In the genomic region with DNA sequence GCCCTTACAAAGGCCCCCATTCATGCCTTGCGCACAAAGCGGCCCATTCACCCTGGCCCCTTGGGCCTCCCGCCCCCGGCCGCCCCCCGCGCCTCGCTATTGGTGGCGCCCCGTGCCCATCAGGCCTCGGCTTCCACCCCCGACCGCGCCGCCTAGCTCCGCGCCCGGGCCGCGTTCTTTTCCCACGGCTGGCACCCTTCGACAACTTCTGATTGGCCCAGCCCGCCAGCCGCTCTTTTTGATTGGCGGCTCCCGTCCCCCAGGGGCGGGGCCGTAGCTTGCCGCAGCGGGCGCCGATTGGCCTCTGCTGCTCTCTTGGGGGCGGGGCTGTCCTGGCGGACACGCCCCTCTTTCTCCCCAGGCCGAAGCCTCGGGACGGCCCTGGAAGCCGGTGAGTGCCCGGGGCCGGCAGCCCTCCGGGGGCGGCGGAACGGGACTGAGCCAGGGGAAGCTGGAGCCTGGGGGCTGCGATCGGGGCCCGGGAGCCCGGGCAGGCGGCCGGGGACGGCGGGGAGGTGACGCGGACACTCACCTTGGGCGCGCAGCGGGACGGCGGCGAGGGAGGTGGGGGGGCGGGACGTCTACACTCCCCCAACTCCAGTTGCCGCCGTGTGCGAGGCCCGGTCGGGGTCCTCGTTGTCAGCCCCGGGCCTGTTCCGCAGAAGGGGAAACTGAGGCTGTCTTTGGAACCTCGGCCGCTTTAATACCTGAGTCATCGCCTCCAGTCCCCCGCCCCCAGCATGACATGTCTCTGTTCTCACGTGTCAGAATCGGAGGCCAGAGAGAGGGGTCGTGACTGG, we compare ENCODE assay signal across 8 cellular contexts. TPM values are rescaled to one million over a fixed set of nuclear protein-coding genes. Genes with fewer than 3 reads are reported as not detected.
DNase-seq lines count a peak whose midpoint lies in the region; ATAC-seq, FAIRE-seq and TF ChIP-seq lines count a peak whose summit lies in the region.

A gene (plus strand): TSS at position 342 of the 800 bp plus-strand sequence. CDS start 6,744 bp downstream, outside the sequence.

- peak; percentile 43 for FAIRE-seq in A549 (lab: Jason Lieb, UNC)
- FAIRE-seq in pancreas (lab: Jason Lieb, UNC) = no peak
- FAIRE-seq in GM19239 (lab: Jason Lieb, UNC) = no peak

- H3K9me3 Mint-ChIP-seq in WTC11 = no peaks in the 10 kb centered on the region

- H3K4me2 ChIP-seq in A549 = peak within 1 kb of the TSS; percentile 78

- peaks cover 13% of the 10 kb centered on the region for H3K4me1 Mint-ChIP-seq in WTC11

- TF ChIP-seq CTCF in A549 (IDR thresholded peaks at IDR 0.05) (no peak), WTC11 (IDR thresholded peaks at IDR 0.05) (no peak), left ventricle myocardium inferior (IDR thresholded peaks at IDR 0.05; ENCODE audit: borderline replicate concordance) (no peak), pancreas (IDR thresholded peaks at IDR 0.05) (no peak)

- peak; percentile 85 to 97 for ATAC-seq in A549
- ATAC-seq in WTC11 = peak; percentile 71
- peak; percentile 83 to 92 (median 88) for ATAC-seq in pancreas
- ATAC-seq in GM18858 (IDR thresholded peaks at IDR 0.05; ENCODE audit: unreplicated experiment) = no peak

- no peak for TF ChIP-seq EP300 in A549 (IDR thresholded peaks at IDR 0.05)

- peaks cover 46% of the 10 kb centered on the region for H3K27me3 Mint-ChIP-seq in WTC11 (ENCODE audit: low read depth)

- no peak within 1 kb of the TSS for H3K27ac Mint-ChIP-seq in WTC11

- 3% methylated on average over 41 of the region's 78 CpGs for WGBS in A549 (ENCODE audit: missing lambda C conversion rate)
- 1 to 2% methylated on average over 67 to 78 of the region's 78 CpGs for WGBS in pancreas, 2 donors

- H3K4me1 ChIP-seq in A549 (0 out of 3 replicates have a peak, but pooled peaks cover 3% of the 10 kb centered on the region), left ventricle myocardium inferior (peaks cover 52% of the 10 kb centered on the region), pancreas (peaks cover 5 to 18% (median 6%) of the 10 kb centered on the region in 3 donors)
- H3K4me1 ChIP-seq in effector memory CD4-positive, alpha-beta T cell (ENCODE audit: control insufficient read depth, insufficient read depth, low read length, poor library complexity, severe bottlenecking) = peaks cover 6% of the 10 kb centered on the region

- H3K27me3 ChIP-seq in left ventricle myocardium inferior (ENCODE audit: low read depth) (peaks cover 61% of the 10 kb centered on the region), pancreas (no peaks in the 10 kb centered on the region)
- H3K27me3 ChIP-seq in effector memory CD4-positive, alpha-beta T cell (replicated peaks; ENCODE audit: control insufficient read depth, insufficient read depth, low read length, poor library complexity, severe bottlenecking) = peaks cover 29% of the 10 kb centered on the region

- H3K4me3 Mint-ChIP-seq in WTC11 = peak within 1 kb of the TSS; percentile 65

- peak; percentile 95 to 99 for DNase-seq in A549 (ENCODE audit: low read depth in 1 of 2, low spot score in 1 of 2)
- DNase-seq in HuH-7 (ENCODE audit: low spot score) = peak; percentile 90
- peak; percentile 96 for DNase-seq in WTC11 (ENCODE audit: low spot score)
- DNase-seq in left ventricle myocardium inferior = peak; percentile 87
- peak; percentile 94 to 98 (median 97) for DNase-seq in pancreas
- no peak for DNase-seq in GM19239 (ENCODE audit: insufficient read length, low spot score)
- DNase-seq in effector memory CD4-positive, alpha-beta T cell = no peak

- H3K36me3 ChIP-seq in left ventricle myocardium inferior = no peaks in the 10 kb centered on the region
- no peaks in the 10 kb centered on the region for H3K36me3 ChIP-seq in pancreas
- H3K36me3 ChIP-seq in effector memory CD4-positive, alpha-beta T cell (ENCODE audit: control insufficient read depth, insufficient read depth, low read length) = no peaks in the 10 kb centered on the region

- H3K27ac ChIP-seq in A549 (peak within 1 kb of the TSS; percentile 49 to 81), left ventricle myocardium inferior (replicated peaks) (peak within 1 kb of the TSS; percentile 91), pancreas (peak within 1 kb of the TSS; percentile 67 to 78 (median 71))
- no peak within 1 kb of the TSS for H3K27ac ChIP-seq in effector memory CD4-positive, alpha-beta T cell (ENCODE audit: insufficient read depth, low read length, poor library complexity, severe bottlenecking)

- H3K9me3 ChIP-seq in A549 (no peaks in the 10 kb centered on the region), left ventricle myocardium inferior (replicated peaks) (no peaks in the 10 kb centered on the region), pancreas (no peaks in the 10 kb centered on the region)
- H3K9me3 ChIP-seq in effector memory CD4-positive, alpha-beta T cell (ENCODE audit: control insufficient read depth, low read length) = no peaks in the 10 kb centered on the region

- POLR2A ChIA-PET in A549 (lab: Yijun Ruan, JAX) = interaction anchor here (0.6 to 1.0 kb wide), 2 partner anchors 12 to 130 kb away, joined by 3 to 4 read pairs; no protein-coding TSS in a partner anchor
- POLR2A ChIA-PET in WTC11 (lab: Charles Lee) = interaction anchor here (0.7 to 1.0 kb wide), 3 partner anchors 27 to 126 kb away, joined by 3 read pairs; a partner anchor contains a TSS

- intact Hi-C loops in left ventricle myocardium inferior (cut with micrococcal nuclease) (no loop called here), pancreas (cut with DNase I) (no loop called here)

- CTCF ChIA-PET in A549 (lab: Yijun Ruan, JAX) = interaction anchor here (2.5 kb wide), 1 partner anchor 56 kb away, joined by 10 read pairs; no protein-coding TSS in a partner anchor
- CTCF ChIA-PET in WTC11 (lab: Charles Lee) = interaction anchor here (0.7 to 1.9 kb wide), 10 partner anchors 25 to 500 kb away, joined by 3 to 16 read pairs (median 4); a partner anchor contains a TSS

- H3K4me3 ChIP-seq in A549 (peak within 1 kb of the TSS; percentile 53), left ventricle myocardium inferior (peak within 1 kb of the TSS; percentile 75), pancreas (peak within 1 kb of the TSS; percentile 41 to 60 (median 49))
- H3K4me3 ChIP-seq in effector memory CD4-positive, alpha-beta T cell (ENCODE audit: insufficient read depth, low read depth, low read length, poor library complexity, severe bottlenecking) = no peak within 1 kb of the TSS

- TF ChIP-seq POLR2A in A549 (IDR thresholded peaks at IDR 0.05; ENCODE audit: low read length) = peak; percentile 34

- TF ChIP-seq RAD21 in A549 (conservative IDR thresholded peaks at IDR 0.05 in 1 of 2, IDR thresholded peaks at IDR 0.05 in 1 of 2) = no peak

- H3K36me3 Mint-ChIP-seq in WTC11 = no peaks in the 10 kb centered on the region

TF ChIP-seq in A549, 52 proteins besides CTCF, POLR2A, EP300 and RAD21 (continues in another document):
- TF ChIP-seq, protein P1, sequence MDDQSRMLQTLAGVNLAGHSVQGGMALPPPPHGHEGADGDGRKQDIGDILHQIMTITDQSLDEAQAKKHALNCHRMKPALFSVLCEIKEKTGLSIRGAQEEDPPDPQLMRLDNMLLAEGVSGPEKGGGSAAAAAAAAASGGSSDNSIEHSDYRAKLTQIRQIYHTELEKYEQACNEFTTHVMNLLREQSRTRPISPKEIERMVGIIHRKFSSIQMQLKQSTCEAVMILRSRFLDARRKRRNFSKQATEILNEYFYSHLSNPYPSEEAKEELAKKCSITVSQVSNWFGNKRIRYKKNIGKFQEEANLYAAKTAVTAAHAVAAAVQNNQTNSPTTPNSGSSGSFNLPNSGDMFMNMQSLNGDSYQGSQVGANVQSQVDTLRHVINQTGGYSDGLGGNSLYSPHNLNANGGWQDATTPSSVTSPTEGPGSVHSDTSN (IDR thresholded peaks at IDR 0.05) = peak; percentile 97
- TF ChIP-seq, protein P2, sequence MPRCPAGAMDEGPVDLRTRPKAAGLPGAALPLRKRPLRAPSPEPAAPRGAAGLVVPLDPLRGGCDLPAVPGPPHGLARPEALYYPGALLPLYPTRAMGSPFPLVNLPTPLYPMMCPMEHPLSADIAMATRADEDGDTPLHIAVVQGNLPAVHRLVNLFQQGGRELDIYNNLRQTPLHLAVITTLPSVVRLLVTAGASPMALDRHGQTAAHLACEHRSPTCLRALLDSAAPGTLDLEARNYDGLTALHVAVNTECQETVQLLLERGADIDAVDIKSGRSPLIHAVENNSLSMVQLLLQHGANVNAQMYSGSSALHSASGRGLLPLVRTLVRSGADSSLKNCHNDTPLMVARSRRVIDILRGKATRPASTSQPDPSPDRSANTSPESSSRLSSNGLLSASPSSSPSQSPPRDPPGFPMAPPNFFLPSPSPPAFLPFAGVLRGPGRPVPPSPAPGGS (IDR thresholded peaks at IDR 0.05) = no peak
- no peak for TF ChIP-seq NFE2L2 (conservative IDR thresholded peaks at IDR 0.05; ENCODE audit: low read length)

TF ChIP-seq in WTC11, 78 proteins besides CTCF, POLR2A, EP300 and RAD21 (continues in another document):
- no peak for TF ChIP-seq GTF2I (CRISPR knock-in tag; conservative IDR thresholded peaks at IDR 0.05)

RNA-seq across cellular contexts. Expression of the gene that starts here (rescaled TPM):
- 4.0 and 4.8 TPM in 2 replicates for polyA plus RNA-seq in A549 (2011; rRNA removed)
- 7.2 and 7.8 TPM in 2 replicates for polyA plus RNA-seq in A549 (2012; cell fraction: cytosol; rRNA removed)
- 14.6 and 16.2 TPM in 2 replicates for polyA plus RNA-seq in A549 (2012; cell fraction: nucleus; rRNA removed)
- polyA plus RNA-seq in A549 (2017; fragmentation: RNase III; extraction: RNeasy Plus Mini Kit Qiagen cat#74134 plus additional on column Dnase treatment) = 6.4 to 7.0 TPM (median 6.5 TPM) in 3 replicates
- 12.5 and 18.2 TPM in 2 replicates for polyA minus RNA-seq in A549 (2011; rRNA and poly(A)+ RNA removed)
- total RNA-seq in WTC11 (2021) = 25.8 to 33.5 TPM (median 31.2 TPM) in 3 replicates
- total RNA-seq in left ventricle myocardium inferior = 115 TPM
- 10 to 100 TPM; 30.7 to 75.7 (median 34.4) TPM for total RNA-seq in pancreas
- 10 to 100 TPM; 21.4 to 74.4 TPM for polyA plus RNA-seq in pancreas

Comparison
In these comparisons a context has a peak if more than half of its experiments do, and no peak if none do; other contexts are left out.
1. DNase-seq: peak in A549 (2 of 2), HuH-7 (single experiment), WTC11 (single experiment), left ventricle myocardium inferior (single experiment) and pancreas (6 of 6); none in GM19239 (single experiment) and effector memory CD4-positive, alpha-beta T cell (0 of 3).